9 cellular contexts compared by ENCODE assay signal in genomic region chr4:101020956-101021355, GRCh38.
DNase-seq lines count a peak whose midpoint lies in the region; ATAC-seq and TF ChIP-seq lines count a peak whose summit lies in the region.
"Had no signal": no experiment of that assay in that cellular context is flagged by ENCODE, and none has a peak within 500 bp of the region (broad histone marks: within the 10 kb centered on the region; RNA-seq: fewer than 3 reads in every experiment).

No MANE protein-coding gene starts in this region.

- no peaks in the 10 kb centered on the region for H3K27me3 ChIP-seq in effector memory CD4-positive, alpha-beta T cell (replicated peaks; ENCODE audit: control insufficient read depth, insufficient read depth, low read length, poor library complexity, severe bottlenecking)
- no peaks in the 10 kb centered on the region for H3K27me3 ChIP-seq in spleen (replicated peaks in 1 of 7)
- H3K27me3 ChIP-seq: cardiac muscle cell had no signal

- no peak for DNase-seq in activated naive CD4-positive, alpha-beta T cell (lab: John Stamatoyannopoulos, UW)
- DNase-seq in NCI-H460 (ENCODE audit: extremely low read depth, low read depth) (peak; percentile 58), spleen (no peak), islet precursor cell (no peak)
- no peak for DNase-seq in effector memory CD4-positive, alpha-beta T cell
- DNase-seq in stimulated activated CD4-positive, alpha-beta T cell treated with anti-CD3 and anti-CD28 coated beads, Interleukin-15, amount 100 ng/mL, for 24 hours = no peak

- peaks cover 31% of the 10 kb centered on the region for H3K4me1 ChIP-seq in effector memory CD4-positive, alpha-beta T cell (ENCODE audit: control insufficient read depth, insufficient read depth, low read length, poor library complexity, severe bottlenecking)
- H3K4me1 ChIP-seq in spleen = peaks cover 8 to 44% (median 34%) of the 10 kb centered on the region in 6 donors

- no peaks in the 10 kb centered on the region for H3K9me3 ChIP-seq in effector memory CD4-positive, alpha-beta T cell (ENCODE audit: control insufficient read depth, low read length)
- no peaks in the 10 kb centered on the region for H3K9me3 ChIP-seq in spleen

- H3K4me1 Mint-ChIP-seq in activated naive CD4-positive, alpha-beta T cell treated with anti-CD3 and anti-CD28 coated beads, Interleukin-2, amount 50 U/mL, for 24 hours = peaks cover 36% of the 10 kb centered on the region

- no peaks in the 10 kb centered on the region for H3K36me3 ChIP-seq in effector memory CD4-positive, alpha-beta T cell (ENCODE audit: control insufficient read depth, insufficient read depth, low read length)
- peaks cover 0 to 29% (median 3%) of the 10 kb centered on the region in 6 donors for H3K36me3 ChIP-seq in spleen
- H3K36me3 ChIP-seq: cardiac muscle cell had no signal

- WGBS in spleen, 5 donors = 17 to 31% (median 21%) methylated on average over 4 of the region's 4 CpGs

- no peaks in the 10 kb centered on the region for H3K9me3 Mint-ChIP-seq in activated naive CD4-positive, alpha-beta T cell treated with anti-CD3 and anti-CD28 coated beads, Interleukin-2, amount 50 U/mL, for 24 hours

- no peak for TF ChIP-seq POLR2A in spleen (IDR thresholded peaks at IDR 0.05)

- peak overlapping the region; percentile 73 for H3K27ac Mint-ChIP-seq in activated naive CD4-positive, alpha-beta T cell treated with anti-CD3 and anti-CD28 coated beads, Interleukin-2, amount 50 U/mL, for 24 hours

- peak overlapping the region; percentile 6 for H3K4me3 Mint-ChIP-seq in activated naive CD4-positive, alpha-beta T cell treated with anti-CD3 and anti-CD28 coated beads, Interleukin-2, amount 50 U/mL, for 24 hours

- peak; percentile 43 for ATAC-seq in HG02763 (IDR thresholded peaks at IDR 0.05; ENCODE audit: unreplicated experiment)

- no peaks in the 10 kb centered on the region for H3K27me3 Mint-ChIP-seq in activated naive CD4-positive, alpha-beta T cell treated with anti-CD3 and anti-CD28 coated beads, Interleukin-2, amount 50 U/mL, for 24 hours

- TF ChIP-seq CTCF in spleen (IDR thresholded peaks at IDR 0.05 in 8 of 11, conservative IDR thresholded peaks at IDR 0.05 in 3 of 11) = no peak

- no peaks in the 10 kb centered on the region for H3K36me3 Mint-ChIP-seq in activated naive CD4-positive, alpha-beta T cell treated with anti-CD3 and anti-CD28 coated beads, Interleukin-2, amount 50 U/mL, for 24 hours

- intact Hi-C loops in spleen (cut with DNase I; ENCODE audit: low total_unique reads) = no loop called here

- no peak overlapping the region for H3K4me3 ChIP-seq in effector memory CD4-positive, alpha-beta T cell (ENCODE audit: insufficient read depth, low read depth, low read length, poor library complexity, severe bottlenecking)
- H3K4me3 ChIP-seq in spleen = no peak overlapping the region
- H3K4me3 ChIP-seq: cardiac muscle cell had no signal

- peak overlapping the region; percentile 71 for H3K27ac ChIP-seq in effector memory CD4-positive, alpha-beta T cell (ENCODE audit: insufficient read depth, low read length, poor library complexity, severe bottlenecking)
- H3K27ac ChIP-seq in spleen = peak overlapping the region in 6 of 8 donors; percentile 7 to 75 (median 40)
- H3K27ac ChIP-seq: cardiac muscle cell had no signal
